Comparison of ENCODE assay signal across 21 cellular contexts in genomic region chr17:50584749-50585148, GRCh38. TPM values are rescaled to one million over a fixed set of nuclear protein-coding genes. Genes with fewer than 3 reads are reported as not detected.
"Had no signal": no experiment of that assay in that cellular context is flagged by ENCODE, and none has a peak within 500 bp of the region (broad histone marks: within the 10 kb centered on the region; RNA-seq: fewer than 3 reads in every experiment).

No MANE protein-coding gene starts in this region.

- H3K27me3 ChIP-seq: ovary, testis had no signal

- H3K9me3 ChIP-seq: mucosa of descending colon, ovary, sigmoid colon, testis had no signal

- H3K27ac ChIP-seq: ovary, sigmoid colon, testis had no signal

- ATAC-seq: mucosa of descending colon; stimulated activated effector memory CD8-positive, alpha-beta T cell treated with anti-CD3 and anti-CD28 coated beads, Interleukin-12 subunit alpha, Interleukin-12 subunit beta, amount 100 ng/mL, for 72 hours had no signal

- DNase-seq: activated CD4-positive, alpha-beta T cell treated with anti-CD3 and anti-CD28 coated beads, Interleukin-2, amount 50 U/mL, for 4 hours; activated naive CD8-positive, alpha-beta T cell treated with anti-CD3 and anti-CD28 coated beads for 36 hours; activated T-cell treated with anti-CD3 and anti-CD28 coated beads for 4 hours; amniotic stem cell; central memory CD4-positive, alpha-beta T cell; endodermal cell; mesenchymal stem cell; mucosa of descending colon; naive B cell; ovary; sigmoid colon; stimulated activated CD4-positive, alpha-beta T cell treated with anti-CD3 and anti-CD28 coated beads, Interleukin-4, amount 100 ng/mL, for 24 hours; T-helper 2 cell; testis had no signal

- FAIRE-seq: colon, frontal cortex had no signal

- H3K36me3 ChIP-seq: ovary, sigmoid colon had no signal

- H3K36me3 Mint-ChIP-seq: activated naive CD8-positive, alpha-beta T cell treated with anti-CD3 and anti-CD28 coated beads for 36 hours; naive B cell; stimulated activated effector memory CD8-positive, alpha-beta T cell treated with anti-CD3 and anti-CD28 coated beads, Interleukin-12 subunit alpha, Interleukin-12 subunit beta, amount 100 ng/mL, for 72 hours had no signal

- H3K9me3 Mint-ChIP-seq: activated naive CD8-positive, alpha-beta T cell treated with anti-CD3 and anti-CD28 coated beads for 36 hours; activated T-helper 1 cell treated with anti-CD3 and anti-CD28 coated beads, Interleukin-12 subunit alpha, Interleukin-12 subunit beta, Interleukin-2, Interleukin-4 antibody, amounts not matched to agents 30 ng/mL and 10 ng/mL and 1 ng/mL, durations not matched to agents 14 hours and 24 hours and 36 hours; endodermal cell; naive B cell; stimulated activated effector memory CD8-positive, alpha-beta T cell treated with anti-CD3 and anti-CD28 coated beads, Interleukin-12 subunit alpha, Interleukin-12 subunit beta, amount 100 ng/mL, for 72 hours had no signal

- H3K4me1 Mint-ChIP-seq: activated naive CD8-positive, alpha-beta T cell treated with anti-CD3 and anti-CD28 coated beads for 36 hours; naive B cell; stimulated activated effector memory CD8-positive, alpha-beta T cell treated with anti-CD3 and anti-CD28 coated beads, Interleukin-12 subunit alpha, Interleukin-12 subunit beta, amount 100 ng/mL, for 72 hours had no signal

- H3K27ac Mint-ChIP-seq: activated naive CD8-positive, alpha-beta T cell treated with anti-CD3 and anti-CD28 coated beads for 36 hours; activated T-helper 1 cell treated with anti-CD3 and anti-CD28 coated beads, Interleukin-12 subunit alpha, Interleukin-12 subunit beta, Interleukin-2, Interleukin-4 antibody, amounts not matched to agents 30 ng/mL and 10 ng/mL and 1 ng/mL, durations not matched to agents 14 hours and 24 hours and 36 hours; endodermal cell had no signal

- H3K4me3 Mint-ChIP-seq: activated naive CD8-positive, alpha-beta T cell treated with anti-CD3 and anti-CD28 coated beads for 36 hours; activated T-helper 1 cell treated with anti-CD3 and anti-CD28 coated beads, Interleukin-12 subunit alpha, Interleukin-12 subunit beta, Interleukin-2, Interleukin-4 antibody, amounts not matched to agents 30 ng/mL and 10 ng/mL and 1 ng/mL, durations not matched to agents 14 hours and 24 hours and 36 hours; endodermal cell; naive B cell; stimulated activated effector memory CD8-positive, alpha-beta T cell treated with anti-CD3 and anti-CD28 coated beads, Interleukin-12 subunit alpha, Interleukin-12 subunit beta, amount 100 ng/mL, for 72 hours had no signal

- H3K4me3 ChIP-seq: mucosa of descending colon, ovary, sigmoid colon, testis had no signal

RNA-seq across cellular contexts. Expression of gene CACNA1G, which starts 24.2 kb away (rescaled TPM):
- total RNA-seq: epithelial cell of proximal tubule, kidney epithelial cell, pulmonary artery endothelial cell had no signal

RNA-seq across cellular contexts. Expression of gene ABCC3, which starts 49.9 kb away (rescaled TPM):
- total RNA-seq: activated naive CD8-positive, alpha-beta T cell treated with anti-CD3 and anti-CD28 coated beads for 36 hours; activated T-helper 1 cell treated with anti-CD3 and anti-CD28 coated beads, Interleukin-12 subunit alpha, Interleukin-12 subunit beta, Interleukin-2, Interleukin-4 antibody, amounts not matched to agents 30 ng/mL and 10 ng/mL and 1 ng/mL, durations not matched to agents 14 hours and 24 hours and 36 hours; frontal cortex had no signal

RNA-seq across cellular contexts. Expression of gene EPN3, which starts 52.2 kb away (rescaled TPM):
- total RNA-seq: activated naive CD8-positive, alpha-beta T cell treated with anti-CD3 and anti-CD28 coated beads for 36 hours; activated T-helper 1 cell treated with anti-CD3 and anti-CD28 coated beads, Interleukin-12 subunit alpha, Interleukin-12 subunit beta, Interleukin-2, Interleukin-4 antibody, amounts not matched to agents 30 ng/mL and 10 ng/mL and 1 ng/mL, durations not matched to agents 14 hours and 24 hours and 36 hours; sigmoid colon had no signal
